Comparison of ENCODE assay signal across 14 cellular contexts in the genomic region with DNA sequence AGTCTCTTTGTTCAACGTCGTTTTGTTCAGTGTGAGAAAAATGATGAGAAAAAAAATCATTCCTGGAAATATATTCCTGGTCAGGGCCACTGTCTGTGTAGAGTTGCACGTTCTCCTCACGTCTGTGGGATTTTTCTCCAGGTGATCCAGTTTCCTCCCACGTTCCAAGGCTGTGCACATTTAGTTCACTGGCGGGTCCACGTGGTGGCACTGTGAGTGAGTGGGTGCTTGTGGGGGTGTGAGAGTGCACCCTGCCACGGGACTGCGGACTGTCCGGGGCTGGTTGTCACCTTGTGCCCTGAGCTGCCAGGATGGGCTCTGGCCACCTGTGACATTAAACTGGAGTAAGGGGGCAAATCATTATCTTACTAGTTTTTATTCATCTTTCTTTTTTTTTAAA.
"Had no signal": no experiment of that assay in that cellular context is flagged by ENCODE, and none has a peak within 500 bp of the region (broad histone marks: within the 10 kb centered on the region; RNA-seq: fewer than 3 reads in every experiment).

No MANE protein-coding gene starts in this region.

- H3K27me3 ChIP-seq: ovary, thyroid gland, uterus had no signal

- H3K4me3 ChIP-seq: mucosa of descending colon, ovary, thyroid gland, uterus had no signal

- FAIRE-seq: astrocyte, bronchial epithelial cell had no signal

- H3K27ac ChIP-seq: epithelial cell of prostate, ovary, thyroid gland, uterus had no signal

- DNase-seq: activated CD4-positive, alpha-beta T cell treated with anti-CD3 and anti-CD28 coated beads, Interleukin-2, amount 50 U/mL, for 48 hours; activated naive CD4-positive, alpha-beta T cell treated with anti-CD3 and anti-CD28 coated beads, Interleukin-2, amount 50 U/mL, for 16 hours; foreskin melanocyte; mucosa of descending colon; stimulated activated CD4-positive, alpha-beta T cell treated with anti-CD3 and anti-CD28 coated beads, Interleukin-1b, Interleukin-23, amount 100 ng/mL, for 48 hours; T1000; uterus had no signal

- H3K4me1 ChIP-seq: thyroid gland, uterus had no signal

- H3K9me3 ChIP-seq: mucosa of descending colon, ovary, thyroid gland, uterus had no signal

- ATAC-seq: naive thymus-derived CD4-positive, alpha-beta T cell; stimulated activated effector memory CD8-positive, alpha-beta T cell treated with anti-CD3 and anti-CD28 coated beads, Interleukin-12 subunit alpha, Interleukin-12 subunit beta, amount 100 ng/mL, for 72 hours had no signal

- H3K36me3 ChIP-seq: ovary, thyroid gland, uterus had no signal
